1 cellular context compared by ENCODE assay signal in the genomic region with DNA sequence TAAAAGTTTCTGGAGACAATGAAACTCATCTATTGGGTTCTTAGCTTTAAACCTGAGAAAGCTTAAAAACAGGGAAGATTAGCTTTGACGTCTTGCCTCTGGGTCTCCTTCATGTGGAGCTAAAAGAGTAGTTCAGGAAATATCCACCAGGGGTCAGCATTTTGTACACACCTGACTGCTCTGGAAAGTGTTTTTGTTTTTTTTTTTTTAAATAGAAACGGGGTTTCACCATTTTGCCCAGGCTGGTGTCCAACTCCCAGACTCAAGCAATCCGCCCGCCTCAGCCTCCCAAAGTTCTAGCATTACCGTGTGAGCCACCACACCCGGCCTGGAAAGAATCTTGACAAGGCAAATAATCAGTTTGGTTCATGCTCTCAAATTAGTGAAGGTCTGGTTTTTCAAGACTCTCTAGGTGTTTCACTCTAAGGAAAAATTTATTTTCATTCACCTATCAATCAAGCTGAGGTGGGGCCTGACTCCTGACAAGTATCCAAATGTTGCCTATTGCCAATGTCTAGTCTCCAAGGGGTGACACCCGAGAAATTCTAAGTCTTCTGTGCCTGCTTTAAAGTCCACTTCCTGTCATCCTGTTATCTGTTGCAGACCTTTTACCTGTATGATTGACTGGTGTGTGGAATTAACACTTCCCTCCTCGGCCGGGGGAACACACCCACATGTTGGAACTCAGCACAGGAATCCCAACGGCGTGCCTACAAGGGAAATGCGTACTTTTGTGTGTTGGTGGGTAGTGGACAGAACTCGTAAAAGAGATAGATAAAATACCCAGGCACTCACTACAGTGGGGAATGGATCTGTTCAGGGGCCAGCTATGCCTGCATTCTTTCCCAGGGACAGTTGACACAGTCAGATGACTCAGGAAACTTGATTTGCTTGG.
TF ChIP-seq lines count a peak whose summit lies in the region.

No MANE protein-coding gene starts in this region.

TF ChIP-seq in HepG2, 621 proteins besides CTCF, POLR2A, EP300 and RAD21 (continued from another document and continues in another):
- TF ChIP-seq ZNF530 (CRISPR knock-in tag; IDR thresholded peaks at IDR 0.05; ENCODE audit: low read depth) (no peak), ZKSCAN8 (CRISPR knock-in tag; IDR thresholded peaks at IDR 0.05; ENCODE audit: borderline replicate concordance) (no peak), FIP1L1 (IDR thresholded peaks at IDR 0.05; ENCODE audit: borderline replicate concordance, insufficient read depth, low read depth, low read length) (no peak), TBX3 (IDR thresholded peaks at IDR 0.05; ENCODE audit: borderline replicate concordance) (no peak), ZNF629 (CRISPR knock-in tag; conservative IDR thresholded peaks at IDR 0.05) (no peak), ZNF670 (CRISPR knock-in tag; IDR thresholded peaks at IDR 0.05; ENCODE audit: borderline replicate concordance) (no peak), SATB2 (CRISPR knock-in tag; IDR thresholded peaks at IDR 0.05) (no peak), FOXC1 (CRISPR knock-in tag; IDR thresholded peaks at IDR 0.05; ENCODE audit: borderline replicate concordance) (no peak), NPAS2 (CRISPR knock-in tag; IDR thresholded peaks at IDR 0.05; ENCODE audit: borderline replicate concordance) (no peak), GATA4 (IDR thresholded peaks at IDR 0.05; ENCODE audit: borderline replicate concordance, low read depth) (no peak), ZNF713 (CRISPR knock-in tag; IDR thresholded peaks at IDR 0.05) (no peak), HMGA1 (CRISPR knock-in tag; conservative IDR thresholded peaks at IDR 0.05) (no peak), EZH2 (conservative IDR thresholded peaks at IDR 0.05; ENCODE audit: low read depth, low read length) (no peak), HOXA3 (CRISPR knock-in tag; IDR thresholded peaks at IDR 0.05) (no peak; the same call in 1 of the 2 replicates)
- TF ChIP-seq, protein P1, sequence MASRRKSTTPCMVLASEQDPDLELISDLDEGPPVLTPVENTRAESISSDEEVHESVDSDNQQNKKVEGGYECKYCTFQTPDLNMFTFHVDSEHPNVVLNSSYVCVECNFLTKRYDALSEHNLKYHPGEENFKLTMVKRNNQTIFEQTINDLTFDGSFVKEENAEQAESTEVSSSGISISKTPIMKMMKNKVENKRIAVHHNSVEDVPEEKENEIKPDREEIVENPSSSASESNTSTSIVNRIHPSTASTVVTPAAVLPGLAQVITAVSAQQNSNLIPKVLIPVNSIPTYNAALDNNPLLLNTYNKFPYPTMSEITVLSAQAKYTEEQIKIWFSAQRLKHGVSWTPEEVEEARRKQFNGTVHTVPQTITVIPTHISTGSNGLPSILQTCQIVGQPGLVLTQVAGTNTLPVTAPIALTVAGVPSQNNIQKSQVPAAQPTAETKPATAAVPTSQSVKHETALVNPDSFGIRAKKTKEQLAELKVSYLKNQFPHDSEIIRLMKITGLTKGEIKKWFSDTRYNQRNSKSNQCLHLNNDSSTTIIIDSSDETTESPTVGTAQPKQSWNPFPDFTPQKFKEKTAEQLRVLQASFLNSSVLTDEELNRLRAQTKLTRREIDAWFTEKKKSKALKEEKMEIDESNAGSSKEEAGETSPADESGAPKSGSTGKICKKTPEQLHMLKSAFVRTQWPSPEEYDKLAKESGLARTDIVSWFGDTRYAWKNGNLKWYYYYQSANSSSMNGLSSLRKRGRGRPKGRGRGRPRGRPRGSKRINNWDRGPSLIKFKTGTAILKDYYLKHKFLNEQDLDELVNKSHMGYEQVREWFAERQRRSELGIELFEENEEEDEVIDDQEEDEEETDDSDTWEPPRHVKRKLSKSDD (CRISPR knock-in tag; IDR thresholded peaks at IDR 0.05; ENCODE audit: low read depth) = no peak
- TF ChIP-seq, protein P2, sequence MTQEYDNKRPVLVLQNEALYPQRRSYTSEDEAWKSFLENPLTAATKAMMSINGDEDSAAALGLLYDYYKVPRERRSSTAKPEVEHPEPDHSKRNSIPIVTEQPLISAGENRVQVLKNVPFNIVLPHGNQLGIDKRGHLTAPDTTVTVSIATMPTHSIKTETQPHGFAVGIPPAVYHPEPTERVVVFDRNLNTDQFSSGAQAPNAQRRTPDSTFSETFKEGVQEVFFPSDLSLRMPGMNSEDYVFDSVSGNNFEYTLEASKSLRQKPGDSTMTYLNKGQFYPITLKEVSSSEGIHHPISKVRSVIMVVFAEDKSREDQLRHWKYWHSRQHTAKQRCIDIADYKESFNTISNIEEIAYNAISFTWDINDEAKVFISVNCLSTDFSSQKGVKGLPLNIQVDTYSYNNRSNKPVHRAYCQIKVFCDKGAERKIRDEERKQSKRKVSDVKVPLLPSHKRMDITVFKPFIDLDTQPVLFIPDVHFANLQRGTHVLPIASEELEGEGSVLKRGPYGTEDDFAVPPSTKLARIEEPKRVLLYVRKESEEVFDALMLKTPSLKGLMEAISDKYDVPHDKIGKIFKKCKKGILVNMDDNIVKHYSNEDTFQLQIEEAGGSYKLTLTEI (CRISPR knock-in tag; conservative IDR thresholded peaks at IDR 0.05) = no peak
- TF ChIP-seq, protein P3, sequence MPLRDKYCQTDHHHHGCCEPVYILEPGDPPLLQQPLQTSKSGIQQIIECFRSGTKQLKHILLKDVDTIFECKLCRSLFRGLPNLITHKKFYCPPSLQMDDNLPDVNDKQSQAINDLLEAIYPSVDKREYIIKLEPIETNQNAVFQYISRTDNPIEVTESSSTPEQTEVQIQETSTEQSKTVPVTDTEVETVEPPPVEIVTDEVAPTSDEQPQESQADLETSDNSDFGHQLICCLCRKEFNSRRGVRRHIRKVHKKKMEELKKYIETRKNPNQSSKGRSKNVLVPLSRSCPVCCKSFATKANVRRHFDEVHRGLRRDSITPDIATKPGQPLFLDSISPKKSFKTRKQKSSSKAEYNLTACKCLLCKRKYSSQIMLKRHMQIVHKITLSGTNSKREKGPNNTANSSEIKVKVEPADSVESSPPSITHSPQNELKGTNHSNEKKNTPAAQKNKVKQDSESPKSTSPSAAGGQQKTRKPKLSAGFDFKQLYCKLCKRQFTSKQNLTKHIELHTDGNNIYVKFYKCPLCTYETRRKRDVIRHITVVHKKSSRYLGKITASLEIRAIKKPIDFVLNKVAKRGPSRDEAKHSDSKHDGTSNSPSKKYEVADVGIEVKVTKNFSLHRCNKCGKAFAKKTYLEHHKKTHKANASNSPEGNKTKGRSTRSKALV (CRISPR knock-in tag; IDR thresholded peaks at IDR 0.05) = 0 out of 2 replicates have a peak, but pooled peaks have one; percentile 30
- TF ChIP-seq, protein P4, sequence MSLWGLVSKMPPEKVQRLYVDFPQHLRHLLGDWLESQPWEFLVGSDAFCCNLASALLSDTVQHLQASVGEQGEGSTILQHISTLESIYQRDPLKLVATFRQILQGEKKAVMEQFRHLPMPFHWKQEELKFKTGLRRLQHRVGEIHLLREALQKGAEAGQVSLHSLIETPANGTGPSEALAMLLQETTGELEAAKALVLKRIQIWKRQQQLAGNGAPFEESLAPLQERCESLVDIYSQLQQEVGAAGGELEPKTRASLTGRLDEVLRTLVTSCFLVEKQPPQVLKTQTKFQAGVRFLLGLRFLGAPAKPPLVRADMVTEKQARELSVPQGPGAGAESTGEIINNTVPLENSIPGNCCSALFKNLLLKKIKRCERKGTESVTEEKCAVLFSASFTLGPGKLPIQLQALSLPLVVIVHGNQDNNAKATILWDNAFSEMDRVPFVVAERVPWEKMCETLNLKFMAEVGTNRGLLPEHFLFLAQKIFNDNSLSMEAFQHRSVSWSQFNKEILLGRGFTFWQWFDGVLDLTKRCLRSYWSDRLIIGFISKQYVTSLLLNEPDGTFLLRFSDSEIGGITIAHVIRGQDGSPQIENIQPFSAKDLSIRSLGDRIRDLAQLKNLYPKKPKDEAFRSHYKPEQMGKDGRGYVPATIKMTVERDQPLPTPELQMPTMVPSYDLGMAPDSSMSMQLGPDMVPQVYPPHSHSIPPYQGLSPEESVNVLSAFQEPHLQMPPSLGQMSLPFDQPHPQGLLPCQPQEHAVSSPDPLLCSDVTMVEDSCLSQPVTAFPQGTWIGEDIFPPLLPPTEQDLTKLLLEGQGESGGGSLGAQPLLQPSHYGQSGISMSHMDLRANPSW (CRISPR knock-in tag; IDR thresholded peaks at IDR 0.05; ENCODE audit: borderline replicate concordance) = no peak
- TF ChIP-seq, protein P5, sequence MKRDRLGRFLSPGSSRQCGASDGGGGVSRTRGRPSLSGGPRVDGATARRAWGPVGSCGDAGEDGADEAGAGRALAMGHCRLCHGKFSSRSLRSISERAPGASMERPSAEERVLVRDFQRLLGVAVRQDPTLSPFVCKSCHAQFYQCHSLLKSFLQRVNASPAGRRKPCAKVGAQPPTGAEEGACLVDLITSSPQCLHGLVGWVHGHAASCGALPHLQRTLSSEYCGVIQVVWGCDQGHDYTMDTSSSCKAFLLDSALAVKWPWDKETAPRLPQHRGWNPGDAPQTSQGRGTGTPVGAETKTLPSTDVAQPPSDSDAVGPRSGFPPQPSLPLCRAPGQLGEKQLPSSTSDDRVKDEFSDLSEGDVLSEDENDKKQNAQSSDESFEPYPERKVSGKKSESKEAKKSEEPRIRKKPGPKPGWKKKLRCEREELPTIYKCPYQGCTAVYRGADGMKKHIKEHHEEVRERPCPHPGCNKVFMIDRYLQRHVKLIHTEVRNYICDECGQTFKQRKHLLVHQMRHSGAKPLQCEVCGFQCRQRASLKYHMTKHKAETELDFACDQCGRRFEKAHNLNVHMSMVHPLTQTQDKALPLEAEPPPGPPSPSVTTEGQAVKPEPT (CRISPR knock-in tag; IDR thresholded peaks at IDR 0.05; ENCODE audit: low read depth) = no peak
- TF ChIP-seq, protein P6, sequence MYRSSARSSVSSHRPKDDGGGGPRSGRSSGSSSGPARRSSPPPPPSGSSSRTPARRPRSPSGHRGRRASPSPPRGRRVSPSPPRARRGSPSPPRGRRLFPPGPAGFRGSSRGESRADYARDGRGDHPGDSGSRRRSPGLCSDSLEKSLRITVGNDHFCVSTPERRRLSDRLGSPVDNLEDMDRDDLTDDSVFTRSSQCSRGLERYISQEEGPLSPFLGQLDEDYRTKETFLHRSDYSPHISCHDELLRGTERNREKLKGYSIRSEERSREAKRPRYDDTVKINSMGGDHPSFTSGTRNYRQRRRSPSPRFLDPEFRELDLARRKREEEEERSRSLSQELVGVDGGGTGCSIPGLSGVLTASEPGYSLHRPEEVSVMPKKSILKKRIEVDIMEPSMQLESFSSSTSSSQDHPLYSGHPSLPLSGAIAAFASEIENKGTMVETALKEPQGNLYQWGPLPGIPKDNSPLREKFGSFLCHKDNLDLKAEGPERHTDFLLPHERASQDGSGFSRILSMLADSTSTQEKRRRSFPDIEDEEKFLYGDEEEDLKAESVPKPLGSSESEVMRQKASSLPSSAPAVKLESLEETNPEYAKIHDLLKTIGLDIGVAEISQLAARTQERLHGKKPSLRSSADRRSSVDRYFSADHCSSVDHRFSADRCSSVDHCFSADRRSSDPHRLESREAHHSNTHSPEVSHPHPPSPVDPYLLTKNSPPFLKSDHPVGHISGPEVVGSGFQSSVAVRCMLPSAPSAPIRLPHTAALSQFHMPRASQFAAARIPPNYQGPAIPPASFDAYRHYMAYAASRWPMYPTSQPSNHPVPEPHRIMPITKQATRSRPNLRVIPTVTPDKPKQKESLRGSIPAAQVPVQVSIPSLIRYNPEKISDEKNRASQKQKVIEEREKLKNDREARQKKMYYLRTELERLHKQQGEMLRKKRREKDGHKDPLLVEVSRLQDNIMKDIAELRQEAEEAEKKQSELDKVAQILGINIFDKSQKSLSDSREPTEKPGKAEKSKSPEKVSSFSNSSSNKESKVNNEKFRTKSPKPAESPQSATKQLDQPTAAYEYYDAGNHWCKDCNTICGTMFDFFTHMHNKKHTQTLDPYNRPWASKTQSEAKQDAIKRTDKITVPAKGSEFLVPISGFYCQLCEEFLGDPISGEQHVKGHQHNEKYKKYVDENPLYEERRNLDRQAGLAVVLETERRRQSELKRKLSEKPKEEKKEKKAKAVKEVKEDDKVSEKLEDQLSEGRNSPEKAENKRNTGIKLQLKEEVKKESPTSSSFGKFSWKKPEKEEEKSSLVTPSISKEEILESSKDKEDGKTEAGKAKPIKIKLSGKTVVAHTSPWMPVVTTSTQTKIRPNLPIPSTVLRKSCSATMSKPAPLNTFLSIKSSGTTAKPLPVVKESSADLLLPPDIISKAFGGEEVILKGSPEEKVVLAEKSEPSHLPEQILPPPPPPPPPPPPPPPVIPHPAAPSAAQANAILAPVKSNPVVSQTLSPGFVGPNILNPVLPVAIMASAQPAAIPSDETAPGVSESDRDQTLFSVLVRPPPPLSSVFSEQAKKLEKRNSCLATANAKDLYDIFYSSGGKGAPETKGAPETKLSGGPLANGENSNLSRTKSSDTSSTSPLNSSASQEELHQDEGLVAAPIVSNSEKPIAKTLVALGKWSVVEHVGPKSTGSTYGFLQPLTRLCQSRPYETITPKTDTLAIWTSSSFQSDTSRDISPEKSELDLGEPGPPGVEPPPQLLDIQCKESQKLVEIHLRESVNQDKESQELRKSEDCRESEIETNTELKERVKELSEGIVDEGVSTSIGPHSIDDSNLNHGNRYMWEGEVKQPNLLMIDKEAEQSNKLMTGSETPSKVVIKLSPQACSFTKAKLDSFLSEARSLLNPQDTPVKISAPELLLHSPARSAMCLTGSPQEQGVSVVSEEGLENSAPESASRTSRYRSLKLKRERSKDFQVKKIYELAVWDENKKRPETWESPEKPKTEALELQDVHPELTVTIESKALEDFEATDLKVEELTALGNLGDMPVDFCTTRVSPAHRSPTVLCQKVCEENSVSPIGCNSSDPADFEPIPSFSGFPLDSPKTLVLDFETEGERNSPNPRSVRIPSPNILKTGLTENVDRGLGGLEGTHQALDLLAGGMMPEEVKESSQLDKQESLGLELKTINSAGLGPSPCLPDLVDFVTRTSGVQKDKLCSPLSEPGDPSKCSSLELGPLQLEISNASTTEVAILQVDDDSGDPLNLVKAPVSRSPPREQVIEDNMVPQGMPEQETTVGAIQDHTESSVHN (CRISPR knock-in tag; IDR thresholded peaks at IDR 0.05) = no peak
- TF ChIP-seq, protein P7, sequence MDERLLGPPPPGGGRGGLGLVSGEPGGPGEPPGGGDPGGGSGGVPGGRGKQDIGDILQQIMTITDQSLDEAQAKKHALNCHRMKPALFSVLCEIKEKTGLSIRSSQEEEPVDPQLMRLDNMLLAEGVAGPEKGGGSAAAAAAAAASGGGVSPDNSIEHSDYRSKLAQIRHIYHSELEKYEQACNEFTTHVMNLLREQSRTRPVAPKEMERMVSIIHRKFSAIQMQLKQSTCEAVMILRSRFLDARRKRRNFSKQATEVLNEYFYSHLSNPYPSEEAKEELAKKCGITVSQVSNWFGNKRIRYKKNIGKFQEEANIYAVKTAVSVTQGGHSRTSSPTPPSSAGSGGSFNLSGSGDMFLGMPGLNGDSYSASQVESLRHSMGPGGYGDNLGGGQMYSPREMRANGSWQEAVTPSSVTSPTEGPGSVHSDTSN (CRISPR knock-in tag; IDR thresholded peaks at IDR 0.05) = peak; percentile 70
